Comparison of ENCODE assay signal across 1 cellular context in the genomic region with DNA sequence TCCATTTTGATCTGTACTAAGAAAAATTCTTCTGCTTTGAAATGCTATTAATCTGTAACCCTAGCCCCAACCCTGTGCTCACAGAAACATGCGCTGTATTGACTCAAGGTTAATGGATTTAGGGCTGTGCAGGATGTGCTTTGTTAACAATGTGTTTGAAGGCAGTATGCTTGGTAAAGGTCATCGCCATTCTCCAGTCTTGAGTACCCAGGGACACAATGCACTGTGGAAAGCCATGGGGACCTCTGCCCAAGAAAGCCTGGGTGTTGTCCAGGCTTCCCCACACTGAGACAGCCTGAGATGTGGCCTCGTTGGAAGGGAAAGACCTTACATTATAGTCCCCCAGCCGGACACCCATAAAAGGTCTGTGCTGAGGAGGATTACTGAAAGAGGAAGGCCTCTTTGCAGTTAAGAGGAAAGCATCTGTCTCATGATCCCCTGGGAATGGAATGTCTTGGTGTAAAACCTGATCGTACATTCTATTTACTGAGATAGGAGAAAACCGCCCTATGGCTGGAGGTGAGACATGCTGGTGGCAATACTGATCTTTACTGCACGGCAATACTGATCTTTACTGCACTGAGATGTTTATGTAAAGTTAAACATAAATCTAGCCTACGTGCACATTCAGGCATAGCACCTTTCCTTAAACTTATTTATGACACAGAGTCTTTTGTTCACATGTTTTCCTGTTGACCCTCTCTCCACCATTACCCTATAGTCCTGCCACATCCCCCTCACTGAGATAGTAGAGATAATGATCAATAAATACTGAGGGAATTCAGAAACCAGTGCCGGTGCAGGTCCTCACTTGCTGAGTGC.
TF ChIP-seq lines count a peak whose summit lies in the region.

No MANE protein-coding gene starts in this region.

TF ChIP-seq in HepG2, 621 proteins besides CTCF, POLR2A, EP300 and RAD21 (continued from another document and continues in another):
- TF ChIP-seq, protein P1, sequence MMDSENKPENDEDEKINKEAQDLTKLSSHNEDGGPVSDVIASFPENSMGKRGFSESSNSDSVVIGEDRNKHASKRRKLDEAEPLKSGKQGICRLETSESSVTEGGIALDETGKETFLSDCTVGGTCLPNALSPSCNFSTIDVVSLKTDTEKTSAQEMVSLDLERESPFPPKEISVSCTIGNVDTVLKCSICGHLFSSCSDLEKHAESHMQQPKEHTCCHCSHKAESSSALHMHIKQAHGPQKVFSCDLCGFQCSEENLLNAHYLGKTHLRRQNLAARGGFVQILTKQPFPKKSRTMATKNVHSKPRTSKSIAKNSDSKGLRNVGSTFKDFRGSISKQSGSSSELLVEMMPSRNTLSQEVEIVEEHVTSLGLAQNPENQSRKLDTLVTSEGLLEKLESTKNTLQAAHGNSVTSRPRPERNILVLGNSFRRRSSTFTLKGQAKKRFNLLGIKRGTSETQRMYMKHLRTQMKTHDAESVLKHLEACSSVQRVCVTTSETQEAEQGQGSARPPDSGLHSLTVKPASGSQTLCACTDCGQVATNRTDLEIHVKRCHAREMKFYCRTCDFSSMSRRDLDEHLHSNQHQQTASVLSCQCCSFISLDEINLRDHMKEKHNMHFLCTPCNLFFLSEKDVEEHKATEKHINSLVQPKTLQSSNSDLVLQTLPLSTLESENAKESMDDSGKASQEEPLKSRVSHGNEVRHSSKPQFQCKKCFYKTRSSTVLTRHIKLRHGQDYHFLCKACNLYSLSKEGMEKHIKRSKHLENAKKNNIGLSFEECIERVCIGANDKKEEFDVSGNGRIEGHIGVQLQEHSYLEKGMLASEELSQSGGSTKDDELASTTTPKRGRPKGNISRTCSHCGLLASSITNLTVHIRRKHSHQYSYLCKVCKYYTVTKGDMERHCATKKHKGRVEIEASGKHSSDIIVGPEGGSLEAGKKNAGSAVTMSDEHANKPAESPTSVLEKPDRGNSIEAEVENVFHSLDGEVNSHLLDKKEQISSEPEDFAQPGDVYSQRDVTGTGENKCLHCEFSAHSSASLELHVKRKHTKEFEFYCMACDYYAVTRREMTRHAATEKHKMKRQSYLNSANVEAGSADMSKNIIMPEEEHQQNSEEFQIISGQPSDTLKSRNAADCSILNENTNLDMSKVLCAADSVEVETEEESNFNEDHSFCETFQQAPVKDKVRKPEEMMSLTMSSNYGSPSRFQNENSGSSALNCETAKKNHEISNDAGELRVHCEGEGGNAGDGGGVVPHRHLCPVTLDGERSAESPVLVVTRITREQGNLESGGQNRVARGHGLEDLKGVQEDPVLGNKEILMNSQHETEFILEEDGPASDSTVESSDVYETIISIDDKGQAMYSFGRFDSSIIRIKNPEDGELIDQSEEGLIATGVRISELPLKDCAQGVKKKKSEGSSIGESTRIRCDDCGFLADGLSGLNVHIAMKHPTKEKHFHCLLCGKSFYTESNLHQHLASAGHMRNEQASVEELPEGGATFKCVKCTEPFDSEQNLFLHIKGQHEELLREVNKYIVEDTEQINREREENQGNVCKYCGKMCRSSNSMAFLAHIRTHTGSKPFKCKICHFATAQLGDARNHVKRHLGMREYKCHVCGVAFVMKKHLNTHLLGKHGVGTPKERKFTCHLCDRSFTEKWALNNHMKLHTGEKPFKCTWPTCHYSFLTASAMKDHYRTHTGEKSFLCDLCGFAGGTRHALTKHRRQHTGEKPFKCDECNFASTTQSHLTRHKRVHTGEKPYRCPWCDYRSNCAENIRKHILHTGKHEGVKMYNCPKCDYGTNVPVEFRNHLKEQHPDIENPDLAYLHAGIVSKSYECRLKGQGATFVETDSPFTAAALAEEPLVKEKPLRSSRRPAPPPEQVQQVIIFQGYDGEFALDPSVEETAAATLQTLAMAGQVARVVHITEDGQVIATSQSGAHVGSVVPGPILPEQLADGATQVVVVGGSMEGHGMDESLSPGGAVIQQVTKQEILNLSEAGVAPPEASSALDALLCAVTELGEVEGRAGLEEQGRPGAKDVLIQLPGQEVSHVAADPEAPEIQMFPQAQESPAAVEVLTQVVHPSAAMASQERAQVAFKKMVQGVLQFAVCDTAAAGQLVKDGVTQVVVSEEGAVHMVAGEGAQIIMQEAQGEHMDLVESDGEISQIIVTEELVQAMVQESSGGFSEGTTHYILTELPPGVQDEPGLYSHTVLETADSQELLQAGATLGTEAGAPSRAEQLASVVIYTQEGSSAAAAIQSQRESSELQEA (CRISPR knock-in tag; IDR thresholded peaks at IDR 0.05; ENCODE audit: not compliant biosample characterization) = no peak
- TF ChIP-seq, protein P2, sequence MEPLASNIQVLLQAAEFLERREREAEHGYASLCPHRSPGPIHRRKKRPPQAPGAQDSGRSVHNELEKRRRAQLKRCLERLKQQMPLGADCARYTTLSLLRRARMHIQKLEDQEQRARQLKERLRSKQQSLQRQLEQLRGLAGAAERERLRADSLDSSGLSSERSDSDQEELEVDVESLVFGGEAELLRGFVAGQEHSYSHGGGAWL (CRISPR knock-in tag; IDR thresholded peaks at IDR 0.05) = no peak
- TF ChIP-seq ZNF263 (CRISPR knock-in tag; IDR thresholded peaks at IDR 0.05) (no peak), POLR2AphosphoS2 (IDR thresholded peaks at IDR 0.05; ENCODE audit: low read depth, low read length) (no peak), ZMYM3 (CRISPR knock-in tag; IDR thresholded peaks at IDR 0.05) (no peak; the same call in 1 of the 2 replicates), ZNF510 (CRISPR knock-in tag; IDR thresholded peaks at IDR 0.05; ENCODE audit: low read depth) (peak; percentile 45; the same call in 1 of the 2 replicates), ZBTB42 (CRISPR knock-in tag; IDR thresholded peaks at IDR 0.05) (no peak), SIX4 (CRISPR knock-in tag; IDR thresholded peaks at IDR 0.05) (0 out of 2 replicates have a peak, but pooled peaks have one; percentile 52), KAT8 (CRISPR knock-in tag; IDR thresholded peaks at IDR 0.05) (peak; percentile 42; the same call in 1 of the 2 replicates), SPEN (CRISPR knock-in tag; IDR thresholded peaks at IDR 0.05; ENCODE audit: low read depth) (no peak), ZNF7 (CRISPR knock-in tag; IDR thresholded peaks at IDR 0.05) (no peak), BHLHE40 (IDR thresholded peaks at IDR 0.05; ENCODE audit: low read length) (no peak), AKAP8 (CRISPR knock-in tag; IDR thresholded peaks at IDR 0.05) (peak; percentile 86), ZMYM4 (CRISPR knock-in tag; IDR thresholded peaks at IDR 0.05) (no peak; the same call in none of the 2 replicates), FOXK1 (CRISPR knock-in tag; IDR thresholded peaks at IDR 0.05; ENCODE audit: borderline replicate concordance, low read depth) (peak; percentile 42; the same call in 1 of the 2 replicates), SIN3A (IDR thresholded peaks at IDR 0.05; ENCODE audit: borderline replicate concordance, low read depth, low read length) (0 out of 2 replicates have a peak, but pooled peaks have one; percentile 36), MIXL1 (CRISPR knock-in tag; IDR thresholded peaks at IDR 0.05) (peak; percentile 96), CBFB (CRISPR knock-in tag; IDR thresholded peaks at IDR 0.05) (no peak), CCDC6 (CRISPR knock-in tag; IDR thresholded peaks at IDR 0.05) (peak; percentile 66; the same call in 1 of the 2 replicates), ZNF775 (CRISPR knock-in tag; IDR thresholded peaks at IDR 0.05; ENCODE audit: borderline replicate concordance) (no peak; the same call in 1 of the 2 replicates), MEF2D (CRISPR knock-in tag; IDR thresholded peaks at IDR 0.05) (peak; percentile 88), SETDB1 (CRISPR knock-in tag; IDR thresholded peaks at IDR 0.05; ENCODE audit: borderline replicate concordance) (no peak), ZNF746 (CRISPR knock-in tag; IDR thresholded peaks at IDR 0.05) (peak; percentile 42; the same call in 1 of the 2 replicates), NKX3-1 (CRISPR knock-in tag; IDR thresholded peaks at IDR 0.05) (no peak), ZNF607 (CRISPR knock-in tag; IDR thresholded peaks at IDR 0.05; ENCODE audit: borderline replicate concordance) (peak; percentile 90), ZNF720 (CRISPR knock-in tag; IDR thresholded peaks at IDR 0.05) (no peak)
- TF ChIP-seq, protein P3, sequence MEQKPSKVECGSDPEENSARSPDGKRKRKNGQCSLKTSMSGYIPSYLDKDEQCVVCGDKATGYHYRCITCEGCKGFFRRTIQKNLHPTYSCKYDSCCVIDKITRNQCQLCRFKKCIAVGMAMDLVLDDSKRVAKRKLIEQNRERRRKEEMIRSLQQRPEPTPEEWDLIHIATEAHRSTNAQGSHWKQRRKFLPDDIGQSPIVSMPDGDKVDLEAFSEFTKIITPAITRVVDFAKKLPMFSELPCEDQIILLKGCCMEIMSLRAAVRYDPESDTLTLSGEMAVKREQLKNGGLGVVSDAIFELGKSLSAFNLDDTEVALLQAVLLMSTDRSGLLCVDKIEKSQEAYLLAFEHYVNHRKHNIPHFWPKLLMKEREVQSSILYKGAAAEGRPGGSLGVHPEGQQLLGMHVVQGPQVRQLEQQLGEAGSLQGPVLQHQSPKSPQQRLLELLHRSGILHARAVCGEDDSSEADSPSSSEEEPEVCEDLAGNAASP (CRISPR knock-in tag; IDR thresholded peaks at IDR 0.05; ENCODE audit: borderline replicate concordance) = peak; percentile 16; the same call in 1 of the 2 replicates
- TF ChIP-seq, protein P4, sequence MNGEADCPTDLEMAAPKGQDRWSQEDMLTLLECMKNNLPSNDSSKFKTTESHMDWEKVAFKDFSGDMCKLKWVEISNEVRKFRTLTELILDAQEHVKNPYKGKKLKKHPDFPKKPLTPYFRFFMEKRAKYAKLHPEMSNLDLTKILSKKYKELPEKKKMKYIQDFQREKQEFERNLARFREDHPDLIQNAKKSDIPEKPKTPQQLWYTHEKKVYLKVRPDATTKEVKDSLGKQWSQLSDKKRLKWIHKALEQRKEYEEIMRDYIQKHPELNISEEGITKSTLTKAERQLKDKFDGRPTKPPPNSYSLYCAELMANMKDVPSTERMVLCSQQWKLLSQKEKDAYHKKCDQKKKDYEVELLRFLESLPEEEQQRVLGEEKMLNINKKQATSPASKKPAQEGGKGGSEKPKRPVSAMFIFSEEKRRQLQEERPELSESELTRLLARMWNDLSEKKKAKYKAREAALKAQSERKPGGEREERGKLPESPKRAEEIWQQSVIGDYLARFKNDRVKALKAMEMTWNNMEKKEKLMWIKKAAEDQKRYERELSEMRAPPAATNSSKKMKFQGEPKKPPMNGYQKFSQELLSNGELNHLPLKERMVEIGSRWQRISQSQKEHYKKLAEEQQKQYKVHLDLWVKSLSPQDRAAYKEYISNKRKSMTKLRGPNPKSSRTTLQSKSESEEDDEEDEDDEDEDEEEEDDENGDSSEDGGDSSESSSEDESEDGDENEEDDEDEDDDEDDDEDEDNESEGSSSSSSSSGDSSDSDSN (CRISPR knock-in tag; IDR thresholded peaks at IDR 0.05) = 0 out of 2 replicates have a peak, but pooled peaks have one; percentile 23
- TF ChIP-seq, protein P5, sequence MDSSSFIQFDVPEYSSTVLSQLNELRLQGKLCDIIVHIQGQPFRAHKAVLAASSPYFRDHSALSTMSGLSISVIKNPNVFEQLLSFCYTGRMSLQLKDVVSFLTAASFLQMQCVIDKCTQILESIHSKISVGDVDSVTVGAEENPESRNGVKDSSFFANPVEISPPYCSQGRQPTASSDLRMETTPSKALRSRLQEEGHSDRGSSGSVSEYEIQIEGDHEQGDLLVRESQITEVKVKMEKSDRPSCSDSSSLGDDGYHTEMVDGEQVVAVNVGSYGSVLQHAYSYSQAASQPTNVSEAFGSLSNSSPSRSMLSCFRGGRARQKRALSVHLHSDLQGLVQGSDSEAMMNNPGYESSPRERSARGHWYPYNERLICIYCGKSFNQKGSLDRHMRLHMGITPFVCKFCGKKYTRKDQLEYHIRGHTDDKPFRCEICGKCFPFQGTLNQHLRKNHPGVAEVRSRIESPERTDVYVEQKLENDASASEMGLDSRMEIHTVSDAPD (CRISPR knock-in tag; IDR thresholded peaks at IDR 0.05) = peak; percentile 84
- TF ChIP-seq, protein P6, sequence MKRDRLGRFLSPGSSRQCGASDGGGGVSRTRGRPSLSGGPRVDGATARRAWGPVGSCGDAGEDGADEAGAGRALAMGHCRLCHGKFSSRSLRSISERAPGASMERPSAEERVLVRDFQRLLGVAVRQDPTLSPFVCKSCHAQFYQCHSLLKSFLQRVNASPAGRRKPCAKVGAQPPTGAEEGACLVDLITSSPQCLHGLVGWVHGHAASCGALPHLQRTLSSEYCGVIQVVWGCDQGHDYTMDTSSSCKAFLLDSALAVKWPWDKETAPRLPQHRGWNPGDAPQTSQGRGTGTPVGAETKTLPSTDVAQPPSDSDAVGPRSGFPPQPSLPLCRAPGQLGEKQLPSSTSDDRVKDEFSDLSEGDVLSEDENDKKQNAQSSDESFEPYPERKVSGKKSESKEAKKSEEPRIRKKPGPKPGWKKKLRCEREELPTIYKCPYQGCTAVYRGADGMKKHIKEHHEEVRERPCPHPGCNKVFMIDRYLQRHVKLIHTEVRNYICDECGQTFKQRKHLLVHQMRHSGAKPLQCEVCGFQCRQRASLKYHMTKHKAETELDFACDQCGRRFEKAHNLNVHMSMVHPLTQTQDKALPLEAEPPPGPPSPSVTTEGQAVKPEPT (CRISPR knock-in tag; IDR thresholded peaks at IDR 0.05; ENCODE audit: low read depth) = no peak
- TF ChIP-seq, protein P7, sequence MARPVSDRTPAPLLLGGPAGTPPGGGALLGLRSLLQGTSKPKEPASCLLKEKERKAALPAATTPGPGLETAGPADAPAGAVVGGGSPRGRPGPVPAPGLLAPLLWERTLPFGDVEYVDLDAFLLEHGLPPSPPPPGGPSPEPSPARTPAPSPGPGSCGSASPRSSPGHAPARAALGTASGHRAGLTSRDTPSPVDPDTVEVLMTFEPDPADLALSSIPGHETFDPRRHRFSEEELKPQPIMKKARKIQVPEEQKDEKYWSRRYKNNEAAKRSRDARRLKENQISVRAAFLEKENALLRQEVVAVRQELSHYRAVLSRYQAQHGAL (CRISPR knock-in tag; IDR thresholded peaks at IDR 0.05; ENCODE audit: not compliant biosample characterization) = no peak
- TF ChIP-seq, protein P8, sequence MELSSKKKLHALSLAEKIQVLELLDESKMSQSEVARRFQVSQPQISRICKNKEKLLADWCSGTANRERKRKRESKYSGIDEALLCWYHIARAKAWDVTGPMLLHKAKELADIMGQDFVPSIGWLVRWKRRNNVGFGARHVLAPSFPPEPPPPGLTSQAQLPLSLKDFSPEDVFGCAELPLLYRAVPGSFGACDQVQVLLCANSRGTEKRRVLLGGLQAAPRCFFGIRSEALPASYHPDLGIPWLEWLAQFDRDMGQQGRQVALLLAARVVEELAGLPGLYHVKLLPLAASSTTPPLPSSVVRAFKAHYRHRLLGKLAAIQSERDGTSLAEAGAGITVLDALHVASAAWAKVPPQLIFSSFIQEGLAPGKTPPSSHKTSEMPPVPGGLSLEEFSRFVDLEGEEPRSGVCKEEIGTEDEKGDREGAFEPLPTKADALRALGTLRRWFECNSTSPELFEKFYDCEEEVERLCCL (CRISPR knock-in tag; IDR thresholded peaks at IDR 0.05; ENCODE audit: borderline replicate concordance) = 0 out of 2 replicates have a peak, but pooled peaks have one; percentile 31
